ENCODE assay signal across 2 cellular contexts in genomic region chr3:52685285-52685704, GRCh38.
TF ChIP-seq lines count a peak whose summit lies in the region.

No MANE protein-coding gene starts in this region.

TF ChIP-seq in A549, 52 proteins besides CTCF, POLR2A, EP300 and RAD21 (continued from another document):
- TF ChIP-seq ZNF302 (CRISPR knock-in tag; IDR thresholded peaks at IDR 0.05) = no peak
- no peak for TF ChIP-seq KDM5A (IDR thresholded peaks at IDR 0.05)
- TF ChIP-seq NR3C1 (IDR thresholded peaks at IDR 0.05) = no peak

TF ChIP-seq in WTC11, 78 proteins besides CTCF, POLR2A, EP300 and RAD21 (continued from another document):
- TF ChIP-seq, protein P1, sequence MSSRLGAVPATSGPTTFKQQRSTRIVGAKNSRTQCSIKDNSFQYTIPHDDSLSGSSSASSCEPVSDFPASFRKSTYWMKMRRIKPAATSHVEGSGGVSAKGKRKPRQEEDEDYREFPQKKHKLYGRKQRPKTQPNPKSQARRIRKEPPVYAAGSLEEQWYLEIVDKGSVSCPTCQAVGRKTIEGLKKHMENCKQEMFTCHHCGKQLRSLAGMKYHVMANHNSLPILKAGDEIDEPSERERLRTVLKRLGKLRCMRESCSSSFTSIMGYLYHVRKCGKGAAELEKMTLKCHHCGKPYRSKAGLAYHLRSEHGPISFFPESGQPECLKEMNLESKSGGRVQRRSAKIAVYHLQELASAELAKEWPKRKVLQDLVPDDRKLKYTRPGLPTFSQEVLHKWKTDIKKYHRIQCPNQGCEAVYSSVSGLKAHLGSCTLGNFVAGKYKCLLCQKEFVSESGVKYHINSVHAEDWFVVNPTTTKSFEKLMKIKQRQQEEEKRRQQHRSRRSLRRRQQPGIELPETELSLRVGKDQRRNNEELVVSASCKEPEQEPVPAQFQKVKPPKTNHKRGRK (CRISPR knock-in tag; IDR thresholded peaks at IDR 0.05; ENCODE audit: borderline replicate concordance) = no peak
- TF ChIP-seq ZNF138 (CRISPR knock-in tag; conservative IDR thresholded peaks at IDR 0.05) = no peak
- TF ChIP-seq AR (CRISPR knock-in tag; IDR thresholded peaks at IDR 0.05) = no peak
- TF ChIP-seq ARID4B (CRISPR knock-in tag; IDR thresholded peaks at IDR 0.05; ENCODE audit: borderline replicate concordance) = no peak
